In genomic region chr6:87151471-87151785, GRCh38 we compare ENCODE assay signal across 8 cellular contexts. TPM values are rescaled to one million over a fixed set of nuclear protein-coding genes. Genes with fewer than 3 reads are reported as not detected.
A peak's percentile ranks its signal among the peaks of the same experiment; 100 is the strongest.
DNase-seq lines count a peak whose midpoint lies in the region; ATAC-seq and TF ChIP-seq lines count a peak whose summit lies in the region.

No MANE protein-coding gene starts in this region.

- H3K4me1 ChIP-seq in left ventricle myocardium inferior (peaks cover 52% of the 10 kb centered on the region), body of pancreas (peaks cover 22% of the 10 kb centered on the region), mesodermal cell (ENCODE audit: control insufficient read depth, insufficient read depth, low read length, poor library complexity, severe bottlenecking) (no peaks in the 10 kb centered on the region), uterus (peaks cover 0 to 10% of the 10 kb centered on the region in 2 donors)

- ATAC-seq in left ventricle myocardium superior (no peak), body of pancreas (no peak)

- H3K27ac ChIP-seq in left ventricle myocardium inferior (replicated peaks) (peak overlapping the region; percentile 95), body of pancreas (peak overlapping the region; percentile 73 to 91 (median 84)), mesodermal cell (ENCODE audit: low read depth, low read length, severe bottlenecking) (peak overlapping the region; percentile 62), uterus (peak overlapping the region; percentile 96)

- H3K27me3 ChIP-seq in left ventricle myocardium inferior (ENCODE audit: low read depth) = no peaks in the 10 kb centered on the region
- H3K27me3 ChIP-seq in body of pancreas = no peaks in the 10 kb centered on the region
- no peaks in the 10 kb centered on the region for H3K27me3 ChIP-seq in uterus

- TF ChIP-seq CTCF in left ventricle myocardium inferior (IDR thresholded peaks at IDR 0.05; ENCODE audit: borderline replicate concordance) = no peak
- TF ChIP-seq CTCF in body of pancreas (IDR thresholded peaks at IDR 0.05) = no peak
- no peak for TF ChIP-seq CTCF in uterus (IDR thresholded peaks at IDR 0.05)

- 23 to 44% methylated on average over 4 of the region's 4 CpGs for WGBS in body of pancreas, 2 donors
- no CpG with 5 or more reads among the region's 4 CpGs for WGBS in mesodermal cell (ENCODE audit: insufficient coverage in 2 of 2), 2 experiments

- no peaks in the 10 kb centered on the region for H3K36me3 ChIP-seq in left ventricle myocardium inferior
- no peaks in the 10 kb centered on the region for H3K36me3 ChIP-seq in body of pancreas (replicated peaks in 1 of 2; ENCODE audit: insufficient read depth in 1 of 2, low read depth in 2 of 2)
- no peaks in the 10 kb centered on the region for H3K36me3 ChIP-seq in mesodermal cell (ENCODE audit: control insufficient read depth, insufficient read depth, low read length)
- no peaks in the 10 kb centered on the region for H3K36me3 ChIP-seq in uterus

- DNase-seq in left ventricle myocardium inferior (no peak), left ventricle myocardium superior (no peak), body of pancreas (no peak), uterus (no peak), middle frontal gyrus (ENCODE audit: extremely low spot score, low spot score) (no peak), NCI-H446 (lab: John Stamatoyannopoulos, UW) (no peak), NCI-H146 treated with DMSO at 0.1 percent for 48 hours (lab: John Stamatoyannopoulos, UW; ENCODE audit: unreplicated experiment) (no peak)

- TF ChIP-seq POLR2A in body of pancreas (IDR thresholded peaks at IDR 0.05) (no peak), uterus (IDR thresholded peaks at IDR 0.05) (no peak)

- intact Hi-C loops in left ventricle myocardium inferior (cut with micrococcal nuclease) (loop anchor here (10.0 kb wide), 1 partner anchor 63 kb away; no protein-coding TSS in a partner anchor), left ventricle myocardium superior (cut with micrococcal nuclease) (no loop called here), body of pancreas (cut with DNase I) (no loop called here), uterus (cut with DNase I; ENCODE audit: low total_unique reads) (no loop called here)

- H3K4me3 ChIP-seq in left ventricle myocardium inferior (peak overlapping the region; percentile 79), body of pancreas (peak overlapping the region in 1 of 2 donors; percentile 45), mesodermal cell (ENCODE audit: extremely low read depth, insufficient read depth, low read length, poor library complexity, severe bottlenecking) (peak overlapping the region; percentile 42), uterus (peak overlapping the region; percentile 55 to 57)

- H3K9me3 ChIP-seq in left ventricle myocardium inferior (replicated peaks) (no peaks in the 10 kb centered on the region), body of pancreas (no peaks in the 10 kb centered on the region), mesodermal cell (ENCODE audit: control insufficient read depth, low read length) (no peaks in the 10 kb centered on the region), uterus (no peaks in the 10 kb centered on the region)

RNA-seq across cellular contexts. Expression of gene ZNF292, which starts 3.9 kb away (rescaled TPM):
- total RNA-seq in left ventricle myocardium inferior = 28.2 TPM
- total RNA-seq in left ventricle myocardium superior = 37.7 TPM
- total RNA-seq in body of pancreas = 10 to 100 TPM; 28.0 to 30.3 TPM
- 13.4 TPM for polyA plus RNA-seq in mesodermal cell (2013, experiment 1 of 2)
- polyA plus RNA-seq in mesodermal cell (2013, experiment 2 of 2) = 13.9 TPM
- 100 to 1,000 TPM in 2 of 4 donors, 10 to 100 TPM in 2; 38.2 to 153 (median 81.2) TPM for total RNA-seq in uterus

RNA-seq across cellular contexts. Expression of gene CGA, which starts 56.5 kb away (rescaled TPM):
- total RNA-seq in left ventricle myocardium inferior (not detected), left ventricle myocardium superior (0.59 TPM), body of pancreas (not detected), uterus (not detected)
- 0.33 TPM for polyA plus RNA-seq in mesodermal cell (2013, experiment 1 of 2)
- polyA plus RNA-seq in mesodermal cell (2013, experiment 2 of 2) = not detected
